Comparison of ENCODE assay signal across 12 cellular contexts in the genomic region with DNA sequence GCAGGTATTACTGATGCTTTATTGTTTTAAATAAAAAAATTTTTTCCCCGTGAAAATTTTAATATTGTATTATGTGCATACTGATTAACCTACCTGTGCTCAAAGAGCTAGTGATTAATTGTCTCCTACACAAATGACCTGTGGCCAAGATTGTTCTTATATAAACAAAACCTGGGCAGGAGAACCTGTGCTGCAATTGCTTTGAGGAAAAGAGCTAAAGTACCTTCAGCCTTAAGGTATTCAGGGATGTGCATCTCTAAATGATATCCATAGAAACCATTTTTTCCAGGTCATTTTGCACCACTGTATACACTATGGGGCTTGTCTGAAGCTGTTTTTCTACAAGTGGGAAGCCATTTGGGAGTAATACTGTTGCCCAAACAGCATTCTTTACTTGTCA. TPM values are rescaled to one million over a fixed set of nuclear protein-coding genes. Genes with fewer than 3 reads are reported as not detected.
A peak's percentile ranks its signal among the peaks of the same experiment; 100 is the strongest.
DNase-seq lines count a peak whose midpoint lies in the region; ATAC-seq and TF ChIP-seq lines count a peak whose summit lies in the region.
"Had no signal": no experiment of that assay in that cellular context is flagged by ENCODE, and none has a peak within 500 bp of the region (broad histone marks: within the 10 kb centered on the region; RNA-seq: fewer than 3 reads in every experiment).

No MANE protein-coding gene starts in this region.

- TF ChIP-seq EP300 in SK-N-SH (IDR thresholded peaks at IDR 0.05; ENCODE audit: borderline replicate concordance in 1 of 2, low read depth in 1 of 2, low read length in 1 of 2) = no peak

- no peaks in the 10 kb centered on the region for H3K79me2 ChIP-seq in SK-N-SH (ENCODE audit: insufficient read depth)

- CTCF ChIA-PET in activated naive CD4-positive, alpha-beta T cell treated with anti-CD3 and anti-CD28 coated beads, Interleukin-2, amount 10 ng/mL, durations not matched to agents 7 days and 5 days (lab: Charles Lee) = interaction anchor here (2.1 kb wide), 1 partner anchor 15 kb away, joined by 5 read pairs; no protein-coding TSS in a partner anchor
- CTCF ChIA-PET in SK-N-SH (lab: Yijun Ruan, JAX) = interaction anchor here (2.2 to 3.0 kb wide), 2 partner anchors 123 to 132 kb away, joined by 11 to 17 read pairs; no protein-coding TSS in a partner anchor

- H3K4me3 Mint-ChIP-seq in activated naive CD4-positive, alpha-beta T cell treated with anti-CD3 and anti-CD28 coated beads, Interleukin-2, amount 10 ng/mL, durations not matched to agents 7 days and 5 days = peak overlapping the region; percentile 42
- peak overlapping the region in 4 of 5 donors; percentile 4 to 56 (median 32) for H3K4me3 Mint-ChIP-seq in immature natural killer cell

- H3K4me3 ChIP-seq in urinary bladder (ENCODE audit: low read depth, low read length) (no peak overlapping the region), SK-N-SH (ENCODE audit: low read depth in 2 of 2, low read length in 1 of 2) (no peak overlapping the region; a peak in 1 of 4 replicates)
- H3K4me3 ChIP-seq: BLaER1 had no signal

- H3K36me3 ChIP-seq in urinary bladder (ENCODE audit: insufficient read depth) = no peaks in the 10 kb centered on the region
- no peaks in the 10 kb centered on the region for H3K36me3 ChIP-seq in SK-N-SH (replicated peaks in 1 of 2; ENCODE audit: control insufficient read depth in 1 of 2, insufficient read depth in 2 of 2, low read length in 1 of 2)
- H3K36me3 ChIP-seq: BLaER1 had no signal

- no peaks in the 10 kb centered on the region for H3K27me3 ChIP-seq in SK-N-SH (ENCODE audit: insufficient read depth)

- H3K27ac ChIP-seq in urinary bladder (ENCODE audit: low read depth) = peak overlapping the region; percentile 6
- no peak overlapping the region for H3K27ac ChIP-seq in SK-N-SH (ENCODE audit: low read depth in 2 of 2, low read length in 1 of 2)
- H3K27ac ChIP-seq: BLaER1 had no signal

- H3K9me3 ChIP-seq in SK-N-SH = no peaks in the 10 kb centered on the region
- H3K9me3 ChIP-seq: BLaER1 had no signal

- H3K4me1 ChIP-seq in urinary bladder (ENCODE audit: insufficient read depth) = peaks cover 2% of the 10 kb centered on the region
- peaks cover 0 to 8% of the 10 kb centered on the region in 2 experiments; a peak in 2 of 4 replicates for H3K4me1 ChIP-seq in SK-N-SH (ENCODE audit: control insufficient read depth in 1 of 2, insufficient read depth in 2 of 2, low read depth in 1 of 2, low read length in 1 of 2)

- no peak for DNase-seq in activated naive CD4-positive, alpha-beta T cell treated with anti-CD3 and anti-CD28 coated beads, Interleukin-2, amount 10 ng/mL, durations not matched to agents 7 days and 5 days
- DNase-seq in activated naive CD4-positive, alpha-beta T cell treated with anti-CD3 and anti-CD28 coated beads, Interleukin-2, amount 50 U/mL, for 16 hours = no peak
- DNase-seq in OCI-M1 (lab: John Stamatoyannopoulos, UW) (peak; percentile 14), immature natural killer cell (no peak), SK-N-SH (no peak), Kasumi-1 (lab: John Stamatoyannopoulos, UW) (no peak)
- DNase-seq: NCI-H446 treated with DMSO at 0.1 percent for 48 hours, Right ventricle myocardium superior had no signal

- no peak for ATAC-seq in GM21825 (IDR thresholded peaks at IDR 0.05; ENCODE audit: unreplicated experiment)
- ATAC-seq: activated naive CD4-positive, alpha-beta T cell treated with anti-CD3 and anti-CD28 coated beads, Interleukin-2, amount 50 U/mL, for 72 hours had no signal

- H3K9me3 Mint-ChIP-seq in activated naive CD4-positive, alpha-beta T cell treated with anti-CD3 and anti-CD28 coated beads, Interleukin-2, amount 10 ng/mL, durations not matched to agents 7 days and 5 days = no peaks in the 10 kb centered on the region
- H3K9me3 Mint-ChIP-seq in immature natural killer cell = no peaks in the 10 kb centered on the region
- H3K9me3 Mint-ChIP-seq: activated naive CD4-positive, alpha-beta T cell treated with anti-CD3 and anti-CD28 coated beads, Interleukin-2, amount 50 U/mL, for 72 hours had no signal

- H4K20me1 ChIP-seq in SK-N-SH (ENCODE audit: insufficient read depth) = no peaks in the 10 kb centered on the region

- TF ChIP-seq RAD21 in SK-N-SH (IDR thresholded peaks at IDR 0.05; ENCODE audit: low read length) = no peak

- H2AFZ ChIP-seq in SK-N-SH (ENCODE audit: low read depth) = no peak overlapping the region

- POLR2A ChIA-PET in SK-N-SH (lab: Yijun Ruan, JAX) = no interaction called here

- TF ChIP-seq CTCF in SK-N-SH (IDR thresholded peaks at IDR 0.05) = no peak

- H3K36me3 Mint-ChIP-seq in activated naive CD4-positive, alpha-beta T cell treated with anti-CD3 and anti-CD28 coated beads, Interleukin-2, amount 10 ng/mL, durations not matched to agents 7 days and 5 days = peaks cover 5% of the 10 kb centered on the region
- H3K36me3 Mint-ChIP-seq in immature natural killer cell = no peaks in the 10 kb centered on the region

- no peak overlapping the region for H3K9ac ChIP-seq in SK-N-SH
- H3K9ac ChIP-seq: BLaER1 had no signal

- H3K9me2 ChIP-seq in SK-N-SH = no peaks in the 10 kb centered on the region

- peaks cover 65% of the 10 kb centered on the region for H3K4me1 Mint-ChIP-seq in activated naive CD4-positive, alpha-beta T cell treated with anti-CD3 and anti-CD28 coated beads, Interleukin-2, amount 10 ng/mL, durations not matched to agents 7 days and 5 days
- H3K4me1 Mint-ChIP-seq in immature natural killer cell = peaks cover 25 to 40% of the 10 kb centered on the region in 2 donors

- no peak overlapping the region for H3K27ac Mint-ChIP-seq in activated naive CD4-positive, alpha-beta T cell treated with anti-CD3 and anti-CD28 coated beads, Interleukin-2, amount 10 ng/mL, durations not matched to agents 7 days and 5 days
- no peak overlapping the region for H3K27ac Mint-ChIP-seq in immature natural killer cell

- H3K4me2 ChIP-seq in SK-N-SH = no peak overlapping the region
- H3K4me2 ChIP-seq: BLaER1 had no signal

- 45% methylated on average over 1 of the region's 1 CpG for WGBS in urinary bladder
- 80% methylated on average over 1 of the region's 1 CpG for WGBS in SK-N-SH (ENCODE audit: low lambda C conversion rate)

- H3F3A ChIP-seq in SK-N-SH (replicated peaks; ENCODE audit: insufficient read depth) = peaks cover 10% of the 10 kb centered on the region

- peaks cover 14% of the 10 kb centered on the region for H3K27me3 Mint-ChIP-seq in activated naive CD4-positive, alpha-beta T cell treated with anti-CD3 and anti-CD28 coated beads, Interleukin-2, amount 10 ng/mL, durations not matched to agents 7 days and 5 days
- H3K27me3 Mint-ChIP-seq in immature natural killer cell (ENCODE audit: low read depth in 3 of 3) = peaks cover 0 to 3% (median 1%) of the 10 kb centered on the region in 3 donors

TF ChIP-seq in SK-N-SH, 30 proteins besides CTCF, POLR2A, EP300 and RAD21:
- TF ChIP-seq POLR2AphosphoS5 (IDR thresholded peaks at IDR 0.05; ENCODE audit: low read depth, low read length) (no peak), YY1 (IDR thresholded peaks at IDR 0.05; ENCODE audit: low read depth) (no peak), GABPA (IDR thresholded peaks at IDR 0.05; ENCODE audit: low read depth) (no peak), EZH2phosphoT487 (IDR thresholded peaks at IDR 0.05; ENCODE audit: borderline replicate concordance, low read depth) (no peak), JUND (IDR thresholded peaks at IDR 0.05) (no peak), SIN3A (IDR thresholded peaks at IDR 0.05; ENCODE audit: borderline replicate concordance, low read depth, low read length) (no peak), TCF12 (IDR thresholded peaks at IDR 0.05) (no peak), ELF1 (IDR thresholded peaks at IDR 0.05) (no peak)
- TF ChIP-seq, protein P1, sequence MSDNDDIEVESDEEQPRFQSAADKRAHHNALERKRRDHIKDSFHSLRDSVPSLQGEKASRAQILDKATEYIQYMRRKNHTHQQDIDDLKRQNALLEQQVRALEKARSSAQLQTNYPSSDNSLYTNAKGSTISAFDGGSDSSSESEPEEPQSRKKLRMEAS (IDR thresholded peaks at IDR 0.05; ENCODE audit: low read depth) = no peak
- TF ChIP-seq, protein P2, sequence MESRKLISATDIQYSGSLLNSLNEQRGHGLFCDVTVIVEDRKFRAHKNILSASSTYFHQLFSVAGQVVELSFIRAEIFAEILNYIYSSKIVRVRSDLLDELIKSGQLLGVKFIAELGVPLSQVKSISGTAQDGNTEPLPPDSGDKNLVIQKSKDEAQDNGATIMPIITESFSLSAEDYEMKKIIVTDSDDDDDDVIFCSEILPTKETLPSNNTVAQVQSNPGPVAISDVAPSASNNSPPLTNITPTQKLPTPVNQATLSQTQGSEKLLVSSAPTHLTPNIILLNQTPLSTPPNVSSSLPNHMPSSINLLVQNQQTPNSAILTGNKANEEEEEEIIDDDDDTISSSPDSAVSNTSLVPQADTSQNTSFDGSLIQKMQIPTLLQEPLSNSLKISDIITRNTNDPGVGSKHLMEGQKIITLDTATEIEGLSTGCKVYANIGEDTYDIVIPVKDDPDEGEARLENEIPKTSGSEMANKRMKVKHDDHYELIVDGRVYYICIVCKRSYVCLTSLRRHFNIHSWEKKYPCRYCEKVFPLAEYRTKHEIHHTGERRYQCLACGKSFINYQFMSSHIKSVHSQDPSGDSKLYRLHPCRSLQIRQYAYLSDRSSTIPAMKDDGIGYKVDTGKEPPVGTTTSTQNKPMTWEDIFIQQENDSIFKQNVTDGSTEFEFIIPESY (IDR thresholded peaks at IDR 0.05; ENCODE audit: borderline replicate concordance, low read depth) = no peak
- TF ChIP-seq, protein P3, sequence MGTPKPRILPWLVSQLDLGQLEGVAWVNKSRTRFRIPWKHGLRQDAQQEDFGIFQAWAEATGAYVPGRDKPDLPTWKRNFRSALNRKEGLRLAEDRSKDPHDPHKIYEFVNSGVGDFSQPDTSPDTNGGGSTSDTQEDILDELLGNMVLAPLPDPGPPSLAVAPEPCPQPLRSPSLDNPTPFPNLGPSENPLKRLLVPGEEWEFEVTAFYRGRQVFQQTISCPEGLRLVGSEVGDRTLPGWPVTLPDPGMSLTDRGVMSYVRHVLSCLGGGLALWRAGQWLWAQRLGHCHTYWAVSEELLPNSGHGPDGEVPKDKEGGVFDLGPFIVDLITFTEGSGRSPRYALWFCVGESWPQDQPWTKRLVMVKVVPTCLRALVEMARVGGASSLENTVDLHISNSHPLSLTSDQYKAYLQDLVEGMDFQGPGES (IDR thresholded peaks at IDR 0.05; ENCODE audit: low read depth, low read length) = no peak

RNA-seq across cellular contexts. Expression of a gene that starts 1.2 kb away (rescaled TPM):
- 1 to 10 TPM; 1.4 to 2.8 (median 1.4) TPM for polyA plus RNA-seq in immature natural killer cell
- total RNA-seq in urinary bladder = 45.9 TPM
- 61.4 TPM for polyA plus RNA-seq in urinary bladder
- 1.4 and 2.1 TPM in 2 replicates for polyA plus RNA-seq in SK-N-SH (2012; rRNA removed)
- 1.0 and 1.9 TPM in 2 replicates for polyA plus RNA-seq in SK-N-SH (2012; cell fraction: cytosol; rRNA removed)
- 3.1 and 3.5 TPM in 2 replicates for polyA plus RNA-seq in SK-N-SH (2012; cell fraction: nucleus; rRNA removed)

Comparison
In these comparisons a context has a peak if more than half of its experiments do, and no peak if none do; other contexts are left out.
1. RNA of a gene that starts 1.2 kb away (polyA plus RNA-seq): 61.4 TPM in urinary bladder (single experiment); 1.4 to 2.8 TPM in immature natural killer cell and 1.0 to 3.5 TPM in SK-N-SH; every median in the first group is over 10 times any median in the second.